Comparison of ENCODE assay signal across 9 cellular contexts in the genomic region with DNA sequence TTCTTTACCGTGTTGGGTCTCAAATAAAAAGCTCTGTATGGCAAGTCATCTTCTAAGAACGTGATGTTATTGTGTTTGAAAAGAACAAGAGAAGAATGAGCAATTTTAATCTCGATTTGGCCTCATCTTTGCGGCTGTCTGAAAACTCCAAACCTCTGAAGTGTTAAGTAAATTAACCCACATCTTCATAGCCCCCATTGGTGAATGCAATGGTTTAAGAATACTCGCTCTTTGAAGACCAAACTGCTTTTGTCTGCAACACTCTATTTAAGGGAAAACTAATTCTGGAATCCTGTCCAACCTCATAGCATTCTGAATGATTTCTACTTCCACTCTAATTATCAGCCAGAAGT. TPM values are rescaled to one million over a fixed set of nuclear protein-coding genes. Genes with fewer than 3 reads are reported as not detected.
DNase-seq lines count a peak whose midpoint lies in the region; TF ChIP-seq lines count a peak whose summit lies in the region.
"Had no signal": no experiment of that assay in that cellular context is flagged by ENCODE, and none has a peak within 500 bp of the region (broad histone marks: within the 10 kb centered on the region; RNA-seq: fewer than 3 reads in every experiment).

No MANE protein-coding gene starts in this region.

- H3K9me2 ChIP-seq in OCI-LY1 (ENCODE audit: low read depth, low read length): no peaks in the 10 kb centered on the region

- DNase-seq in DMS79 treated with DMSO at 0.1 percent for 48 hours (lab: John Stamatoyannopoulos, UW) (peak; percentile 57), DMS79 (lab: John Stamatoyannopoulos, UW) (no peak), esophagus squamous epithelium (lab: John Stamatoyannopoulos, UW) (no peak), spleen (no peak), prostate gland (ENCODE audit: low spot score) (no peak), H4 (ENCODE audit: low spot score) (no peak)
- DNase-seq in activated CD4-positive, CD25-positive, alpha-beta regulatory T cell treated with anti-CD3 and anti-CD28 coated beads, Interleukin-2, amount 50 U/mL, for 72 hours: no peak

- no peaks in the 10 kb centered on the region for H3K27me3 ChIP-seq in OCI-LY1 (ENCODE audit: insufficient read depth, low read length)
- H3K27me3 ChIP-seq in esophagus squamous epithelium: no peaks in the 10 kb centered on the region
- H3K27me3 ChIP-seq in spleen (replicated peaks in 1 of 7): no peaks in the 10 kb centered on the region
- no peaks in the 10 kb centered on the region for H3K27me3 ChIP-seq in prostate gland (replicated peaks; ENCODE audit: insufficient read depth)

- peak overlapping the region; percentile 51 for H3K4me3 ChIP-seq in OCI-LY1 (ENCODE audit: low read depth, low read length, poor library complexity, severe bottlenecking)
- peak overlapping the region in 3 of 4 donors; percentile 45 to 67 (median 45) for H3K4me3 ChIP-seq in esophagus squamous epithelium
- H3K4me3 ChIP-seq in spleen: peak overlapping the region in 6 of 8 donors; percentile 20 to 70 (median 38)
- peak overlapping the region in 1 of 2 donors; percentile 24 for H3K4me3 ChIP-seq in prostate gland

- H3K79me2 ChIP-seq in OCI-LY1 (ENCODE audit: insufficient read depth, low read length): no peaks in the 10 kb centered on the region

- no peak for TF ChIP-seq CTCF in OCI-LY1 (IDR thresholded peaks at IDR 0.05; ENCODE audit: low read length)
- TF ChIP-seq CTCF in esophagus squamous epithelium (IDR thresholded peaks at IDR 0.05): no peak
- peak in 3 of 11 experiments; percentile 2 to 12 (median 3) for TF ChIP-seq CTCF in spleen (IDR thresholded peaks at IDR 0.05 in 8 of 11, conservative IDR thresholded peaks at IDR 0.05 in 3 of 11)
- TF ChIP-seq CTCF in prostate gland (IDR thresholded peaks at IDR 0.05): no peak

- H3K36me3 ChIP-seq in OCI-LY1 (ENCODE audit: insufficient read depth, low read length) (no peaks in the 10 kb centered on the region), esophagus squamous epithelium (no peaks in the 10 kb centered on the region), spleen (no peaks in the 10 kb centered on the region), prostate gland (no peaks in the 10 kb centered on the region)

- peak overlapping the region; percentile 65 for H3K4me2 ChIP-seq in OCI-LY1 (ENCODE audit: low read length)

- TF ChIP-seq POLR2A in esophagus squamous epithelium (IDR thresholded peaks at IDR 0.05) (no peak), spleen (IDR thresholded peaks at IDR 0.05) (no peak), prostate gland (IDR thresholded peaks at IDR 0.05) (no peak)

- H3K9me3 ChIP-seq in OCI-LY1 (ENCODE audit: low read length) (peaks cover 3% of the 10 kb centered on the region; the same call in 1 of the 2 replicates), esophagus squamous epithelium (no peaks in the 10 kb centered on the region), spleen (peaks cover 0 to 9% (median 0%) of the 10 kb centered on the region in 8 donors), prostate gland (no peaks in the 10 kb centered on the region)

- no peaks in the 10 kb centered on the region for H4K20me1 ChIP-seq in OCI-LY1 (ENCODE audit: insufficient read depth, low read length)

- peak overlapping the region; percentile 63 for H2AFZ ChIP-seq in OCI-LY1 (ENCODE audit: low read length)

- H3K4me1 ChIP-seq in OCI-LY1 (ENCODE audit: insufficient read depth, low read length, severe bottlenecking) (peaks cover 17% of the 10 kb centered on the region), esophagus squamous epithelium (peaks cover 0 to 15% (median 7%) of the 10 kb centered on the region in 3 donors), spleen (peaks cover 0 to 19% (median 10%) of the 10 kb centered on the region in 6 donors), prostate gland (replicated peaks) (no peaks in the 10 kb centered on the region)

- intact Hi-C loops in esophagus squamous epithelium (cut with DNase I) (no loop called here), spleen (cut with DNase I; ENCODE audit: low total_unique reads) (loop anchor here (10.0 kb wide), 1 partner anchor 184 kb away; no protein-coding TSS in a partner anchor), prostate gland (cut with DNase I) (loop anchor here (10.0 kb wide), 1 partner anchor 294 kb away; no protein-coding TSS in a partner anchor)

- H3K9ac ChIP-seq in OCI-LY1 (ENCODE audit: low read length): no peak overlapping the region; the same call in 1 of the 2 replicates

- 12 to 15% methylated on average over 5 of the region's 5 CpGs for WGBS in esophagus squamous epithelium, 2 donors
- WGBS in spleen, 5 donors: 14 to 19% (median 16%) methylated on average over 5 of the region's 5 CpGs
- WGBS in prostate gland: 9% methylated on average over 5 of the region's 5 CpGs

- H3K27ac ChIP-seq in OCI-LY1 (ENCODE audit: low read depth, low read length, poor library complexity, severe bottlenecking): no peak overlapping the region
- peak overlapping the region; percentile 65 to 70 (median 67) for H3K27ac ChIP-seq in esophagus squamous epithelium
- peak overlapping the region in 6 of 8 donors; percentile 26 to 77 (median 64) for H3K27ac ChIP-seq in spleen
- no peak overlapping the region for H3K27ac ChIP-seq in prostate gland

- no peaks in the 10 kb centered on the region for H3F3A ChIP-seq in OCI-LY1 (ENCODE audit: insufficient read depth, low read length)

RNA-seq across cellular contexts. Expression of a gene that starts 56.9 kb away (rescaled TPM):
- 100 to 1,000 TPM; 255 to 453 (median 376) TPM for total RNA-seq in esophagus squamous epithelium
- total RNA-seq in spleen: not detected
- polyA plus RNA-seq in spleen: under 1 TPM in 2 of 3 donors, not detected in 1; 0.04 to 0.29 TPM
- total RNA-seq in prostate gland: 1 to 10 TPM in 1 of 2 donors, under 1 TPM in 1; 0.09 to 2.3 TPM
- total RNA-seq in H4 (2014; rRNA removed; shearing (Covaris generic)): not detected in 2 replicates
- total RNA-seq: M059J had no signal

Comparison
In these comparisons a context has a peak if more than half of its experiments do, and no peak if none do; other contexts are left out.
1. H3K27ac ChIP-seq: peak in esophagus squamous epithelium (4 of 4) and spleen (6 of 8); none in OCI-LY1 (single experiment) and prostate gland (0 of 2).
2. RNA of a gene that starts 56.9 kb away (total RNA-seq): 255 to 453 TPM in esophagus squamous epithelium; 0.09 to 2.3 TPM in prostate gland, not detected in spleen and not detected in H4; every median in the first group is over 10 times any median in the second.